13 cellular contexts compared by ENCODE assay signal in genomic region chr13:23884361-23884760, GRCh38. TPM values are rescaled to one million over a fixed set of nuclear protein-coding genes. Genes with fewer than 3 reads are reported as not detected.
DNase-seq lines count a peak whose midpoint lies in the region; TF ChIP-seq lines count a peak whose summit lies in the region.
"Not testable (repeated sequence)": the region's sequence is repeated elsewhere in the genome, so short reads cannot be mapped to it uniquely, and the experiment has no call there.
"Had no signal": no experiment of that assay in that cellular context is flagged by ENCODE, and none has a peak within 500 bp of the region (broad histone marks: within the 10 kb centered on the region; RNA-seq: fewer than 3 reads in every experiment).

No MANE protein-coding gene starts in this region.

- H3K27ac ChIP-seq in angular gyrus (ENCODE audit: low read depth, low read length), result peak overlapping the region; percentile 49
- H3K27ac ChIP-seq in dorsolateral prefrontal cortex, result peak overlapping the region in 51 of 59 donors; percentile 1 to 93 (median 74)
- peak overlapping the region; percentile 15 to 58 for H3K27ac ChIP-seq in right atrium auricular region
- peak overlapping the region; percentile 24 for H3K27ac ChIP-seq in layer of hippocampus (ENCODE audit: low read depth, low read length)
- peak overlapping the region; percentile 61 for H3K27ac ChIP-seq in substantia nigra (ENCODE audit: low read depth, low read length, poor library complexity, severe bottlenecking)
- H3K27ac ChIP-seq in temporal lobe (ENCODE audit: low read depth, low read length), result peak overlapping the region; percentile 51

- H3K4me3 ChIP-seq in dorsolateral prefrontal cortex, result peak overlapping the region in 1 of 59 donors; percentile 13
- H3K4me3 ChIP-seq in right atrium auricular region, result not testable (repeated sequence)

- not testable (repeated sequence) for H3K36me3 ChIP-seq in right atrium auricular region

- DNase-seq in dorsolateral prefrontal cortex; right atrium auricular region (ENCODE audit: low spot score): not testable (repeated sequence)
- DNase-seq in substantia nigra (lab: John Stamatoyannopoulos, UW), result peak in 10 of 49 donors; percentile 4 to 54 (median 17)

- not testable (repeated sequence) for TF ChIP-seq CTCF in dorsolateral prefrontal cortex (IDR thresholded peaks at IDR 0.05 in 54 of 56, conservative IDR thresholded peaks at IDR 0.05 in 2 of 56; ENCODE audit: low read depth in 1 of 56, partially characterized antibody in 56 of 56); right atrium auricular region (IDR thresholded peaks at IDR 0.05)

- not testable (repeated sequence) for H3K27me3 ChIP-seq in dorsolateral prefrontal cortex; right atrium auricular region; layer of hippocampus (ENCODE audit: control insufficient read depth, insufficient read depth, low read length)

- H3K9me3 ChIP-seq in right atrium auricular region, result not testable (repeated sequence)

- not testable (repeated sequence) for H3K4me1 ChIP-seq in right atrium auricular region

- intact Hi-C loops in dorsolateral prefrontal cortex (cut with DNase I), result loop anchor here in 1 of 2 donors (10.0 kb wide), 1 partner anchor 510 kb away; no protein-coding TSS in a partner anchor

RNA-seq across cellular contexts. Expression of gene MIPEP, which starts 4.8 kb away (rescaled TPM):
- total RNA-seq in dorsolateral prefrontal cortex (10 to 100 TPM in 111 of 120 experiments, 1 to 10 TPM in 9; 8.6 to 21.4 (median 12.6) TPM), right atrium auricular region (100 to 1,000 TPM in 1 of 2 donors, 10 to 100 TPM in 1; 60.4 to 107 TPM), temporal lobe (20.2 TPM)

RNA-seq across cellular contexts. Expression of gene C1QTNF9B, which starts 12.9 kb away (rescaled TPM):
- total RNA-seq in dorsolateral prefrontal cortex (1 to 10 TPM in 20 of 120 experiments, under 1 TPM in 38, not detected in 62; 0.20 to 3.1 (median 0.80) TPM), right atrium auricular region (1 to 10 TPM in 1 of 2 donors, not detected in 1; 1.5 TPM), temporal lobe (not detected)
- total RNA-seq: A673; CD4-positive, alpha-beta memory T cell; CD4-positive, CD25-positive, alpha-beta regulatory T cell; CD8-positive, alpha-beta memory T cell; Daoy; G401; GM12878 had no signal

Comparison
In these comparisons a context has a peak if more than half of its experiments do, and no peak if none do; other contexts are left out.
1. H3K27ac ChIP-seq: peak in every context shown above with its lines; median percentile 74 in dorsolateral prefrontal cortex; 61 in substantia nigra; 51 in temporal lobe; 49 in angular gyrus; 36 in right atrium auricular region; 24 in layer of hippocampus.